ENCODE assay signal across 1 cellular context in genomic region chr19:41883821-41884733, GRCh38.
TF ChIP-seq lines count a peak whose summit lies in the region.

No MANE protein-coding gene starts in this region.

TF ChIP-seq in HepG2, 621 proteins besides CTCF, POLR2A, EP300 and RAD21 (continued from another document and continues in another):
- TF ChIP-seq ZBTB44 (CRISPR knock-in tag; IDR thresholded peaks at IDR 0.05) (peak; percentile 56; the same call in 1 of the 2 replicates), GTF3A (CRISPR knock-in tag; conservative IDR thresholded peaks at IDR 0.05) (no peak), HBP1 (CRISPR knock-in tag; IDR thresholded peaks at IDR 0.05; ENCODE audit: low read depth) (no peak; the same call in 1 of the 2 replicates), PBX3 (CRISPR knock-in tag; IDR thresholded peaks at IDR 0.05; ENCODE audit: borderline replicate concordance) (no peak), RFXANK (CRISPR knock-in tag; IDR thresholded peaks at IDR 0.05) (no peak), GATAD2A (CRISPR knock-in tag; IDR thresholded peaks at IDR 0.05) (peak; percentile 57; the same call in 1 of the 2 replicates), PRDM10 (CRISPR knock-in tag; IDR thresholded peaks at IDR 0.05; ENCODE audit: low read depth) (peak; percentile 70), ZNF10 (CRISPR knock-in tag; IDR thresholded peaks at IDR 0.05; ENCODE audit: borderline replicate concordance, low read depth) (no peak), ZKSCAN5 (CRISPR knock-in tag; IDR thresholded peaks at IDR 0.05) (no peak), SNAPC2 (CRISPR knock-in tag; IDR thresholded peaks at IDR 0.05) (no peak), NFRKB (IDR thresholded peaks at IDR 0.05) (no peak), RFX3 (CRISPR knock-in tag; IDR thresholded peaks at IDR 0.05) (no peak; the same call in 1 of the 2 replicates), ASH2L (IDR thresholded peaks at IDR 0.05; ENCODE audit: insufficient read length, low read depth, low read length) (peak; percentile 78), FOXK2 (IDR thresholded peaks at IDR 0.05) (no peak), POGZ (CRISPR knock-in tag; IDR thresholded peaks at IDR 0.05) (peak; percentile 41; the same call in 1 of the 2 replicates), ZNF280D (CRISPR knock-in tag; IDR thresholded peaks at IDR 0.05) (no peak), CREB1 (IDR thresholded peaks at IDR 0.05) (peak; percentile 60), CREB1 (CRISPR knock-in tag; IDR thresholded peaks at IDR 0.05) (peak; percentile 83), ZNF33A (CRISPR knock-in tag; IDR thresholded peaks at IDR 0.05; ENCODE audit: borderline replicate concordance) (no peak), ZNF230 (CRISPR knock-in tag; IDR thresholded peaks at IDR 0.05) (no peak), CCDC6 (CRISPR knock-in tag; IDR thresholded peaks at IDR 0.05) (no peak), HNRNPK (IDR thresholded peaks at IDR 0.05; ENCODE audit: low read depth, low read length, poor library complexity, severe bottlenecking) (peak; percentile 84), ZNF564 (CRISPR knock-in tag; IDR thresholded peaks at IDR 0.05) (0 out of 2 replicates have a peak, but pooled peaks have one; percentile 62), ZBTB20 (CRISPR knock-in tag; IDR thresholded peaks at IDR 0.05; ENCODE audit: borderline replicate concordance, low read depth) (no peak), STAG1 (CRISPR knock-in tag; IDR thresholded peaks at IDR 0.05) (no peak), HMGA1 (CRISPR knock-in tag; conservative IDR thresholded peaks at IDR 0.05) (no peak), ZNF460 (CRISPR knock-in tag; IDR thresholded peaks at IDR 0.05; ENCODE audit: borderline replicate concordance) (no peak), KMT2A (CRISPR knock-in tag; IDR thresholded peaks at IDR 0.05) (peak; percentile 87), PCBP1 (IDR thresholded peaks at IDR 0.05; ENCODE audit: borderline replicate concordance, low read depth, low read length) (no peak), GMEB2 (CRISPR knock-in tag; IDR thresholded peaks at IDR 0.05; ENCODE audit: low read depth) (peak; percentile 62; the same call in 1 of the 2 replicates), ZNF563 (CRISPR knock-in tag; IDR thresholded peaks at IDR 0.05) (no peak; the same call in 1 of the 2 replicates), ZC3H13 (CRISPR knock-in tag; IDR thresholded peaks at IDR 0.05) (peak; percentile 86), AHDC1 (CRISPR knock-in tag; IDR thresholded peaks at IDR 0.05; ENCODE audit: borderline replicate concordance) (no peak), ELK4 (CRISPR knock-in tag; IDR thresholded peaks at IDR 0.05; ENCODE audit: borderline replicate concordance) (no peak), XRCC5 (optimal IDR thresholded peaks at IDR 0.05; ENCODE audit: low read length) (peak; percentile 96), ZNF136 (CRISPR knock-in tag; IDR thresholded peaks at IDR 0.05; ENCODE audit: low read depth) (no peak), USF2 (IDR thresholded peaks at IDR 0.05; ENCODE audit: low read depth, low read length) (no peak), USF2 (CRISPR knock-in tag; IDR thresholded peaks at IDR 0.05; ENCODE audit: borderline replicate concordance) (no peak), FOXC1 (CRISPR knock-in tag; IDR thresholded peaks at IDR 0.05; ENCODE audit: borderline replicate concordance) (peak; percentile 79; the same call in 1 of the 2 replicates)
